Comparison of ENCODE assay signal across 9 cellular contexts in genomic region chr4:8303485-8304281, GRCh38. TPM values are rescaled to one million over a fixed set of nuclear protein-coding genes. Genes with fewer than 3 reads are reported as not detected.
A peak's percentile ranks its signal among the peaks of the same experiment; 100 is the strongest.
DNase-seq lines count a peak whose midpoint lies in the region; ATAC-seq and TF ChIP-seq lines count a peak whose summit lies in the region.
"Had no signal": no experiment of that assay in that cellular context is flagged by ENCODE, and none has a peak within 500 bp of the region (broad histone marks: within the 10 kb centered on the region; RNA-seq: fewer than 3 reads in every experiment).

No MANE protein-coding gene starts in this region.

- H3K36me3 ChIP-seq in right atrium auricular region = no peaks in the 10 kb centered on the region

- H3K9me3 Mint-ChIP-seq in type B pancreatic cell = no peaks in the 10 kb centered on the region

- H3K4me3 ChIP-seq in right atrium auricular region (no peak overlapping the region), fibroblast of villous mesenchyme (ENCODE audit: low read depth, low read length) (no peak overlapping the region)

- H3K9me3 ChIP-seq in right atrium auricular region = peaks cover 0 to 9% of the 10 kb centered on the region in 2 donors

- H3K27me3 Mint-ChIP-seq in type B pancreatic cell = no peaks in the 10 kb centered on the region

- peaks cover 5% of the 10 kb centered on the region for H3K4me1 Mint-ChIP-seq in type B pancreatic cell (ENCODE audit: unreplicated experiment)
- H3K4me1 Mint-ChIP-seq: activated B cell treated with CpG ODN at 0.5 μM for 24 hours had no signal

- H3K4me3 Mint-ChIP-seq in type B pancreatic cell = no peak overlapping the region
- H3K4me3 Mint-ChIP-seq: activated B cell treated with CpG ODN at 0.5 μM for 24 hours had no signal

- H3K27ac ChIP-seq in right atrium auricular region = no peak overlapping the region

- DNase-seq in Right ventricle myocardium superior = peak; percentile 11
- DNase-seq in right atrium auricular region (ENCODE audit: low spot score) = no peak
- peak; percentile 66 for DNase-seq in T1000 (lab: John Stamatoyannopoulos, UW)
- peak; percentile 85 for DNase-seq in fibroblast of villous mesenchyme (ENCODE audit: low read depth)
- no peak for DNase-seq in type B pancreatic cell (ENCODE audit: extremely low spot score, unreplicated experiment)
- DNase-seq in GF-D8 (lab: John Stamatoyannopoulos, UW) = no peak
- DNase-seq: activated B cell treated with CpG ODN at 0.5 μM for 24 hours had no signal

- peaks cover 0 to 24% of the 10 kb centered on the region in 2 donors for H3K4me1 ChIP-seq in right atrium auricular region

- peak overlapping the region; percentile 67 for H3K27ac Mint-ChIP-seq in type B pancreatic cell
- H3K27ac Mint-ChIP-seq: activated B cell treated with CpG ODN at 0.5 μM for 24 hours had no signal

- TF ChIP-seq CTCF in right atrium auricular region (IDR thresholded peaks at IDR 0.05) = no peak
- no peak for TF ChIP-seq CTCF in fibroblast of villous mesenchyme (IDR thresholded peaks at IDR 0.05; ENCODE audit: insufficient read depth, low read depth, low read length)
- TF ChIP-seq CTCF in type B pancreatic cell (conservative IDR thresholded peaks at IDR 0.05) = no peak

- ATAC-seq in Right ventricle myocardium superior (ENCODE audit: poor library complexity) (no peak), GM19351 (IDR thresholded peaks at IDR 0.05; ENCODE audit: unreplicated experiment) (no peak), GM19455 (IDR thresholded peaks at IDR 0.05; ENCODE audit: unreplicated experiment) (no peak)

- no peaks in the 10 kb centered on the region for H3K27me3 ChIP-seq in right atrium auricular region

- intact Hi-C loops in Right ventricle myocardium superior (cut with DNase I) = no loop called here

- no peaks in the 10 kb centered on the region for H3K36me3 Mint-ChIP-seq in type B pancreatic cell

RNA-seq across cellular contexts. Expression of gene HTRA3, which starts 34.1 kb away (rescaled TPM):
- total RNA-seq in Right ventricle myocardium superior = 123 TPM
- total RNA-seq in right atrium auricular region = 100 to 1,000 TPM in 1 of 2 donors, 10 to 100 TPM in 1; 33.8 to 124 TPM
- 0.86 and 1.3 TPM in 2 replicates for total RNA-seq in fibroblast of villous mesenchyme
- 0.52 and 4.4 TPM in 2 replicates for total RNA-seq in type B pancreatic cell (ENCODE audit: low replicate concordance)
- total RNA-seq: activated B cell treated with CpG ODN at 0.5 μM for 24 hours had no signal

Comparison
In these comparisons a context has a peak if more than half of its experiments do, and no peak if none do; other contexts are left out.
1. DNase-seq: peak in Right ventricle myocardium superior (single experiment), T1000 (single experiment) and fibroblast of villous mesenchyme (single experiment); none in right atrium auricular region (single experiment), type B pancreatic cell (single experiment) and GF-D8 (single experiment).